Comparison of ENCODE assay signal across 8 cellular contexts in genomic region chr1:156740307-156740678, GRCh38. TPM values are rescaled to one million over a fixed set of nuclear protein-coding genes. Genes with fewer than 3 reads are reported as not detected.
A peak's percentile ranks its signal among the peaks of the same experiment; 100 is the strongest.
DNase-seq lines count a peak whose midpoint lies in the region; ATAC-seq, FAIRE-seq and TF ChIP-seq lines count a peak whose summit lies in the region.

No MANE protein-coding gene starts in this region.

- DNase-seq in CD4-positive, CD25-positive, alpha-beta regulatory T cell, result no peak
- no peak for DNase-seq in mucosa of descending colon
- no peak for DNase-seq in RCC 7860 (ENCODE audit: low spot score)
- no peak for DNase-seq in urothelium cell line (ENCODE audit: low spot score)

- H3K9me3 ChIP-seq in CD4-positive, CD25-positive, alpha-beta regulatory T cell (ENCODE audit: control insufficient read depth in 2 of 2, low read length in 2 of 2), result no peaks in the 10 kb centered on the region
- H3K9me3 ChIP-seq in HUES6 (ENCODE audit: control insufficient read depth, insufficient read depth, low read depth, low read length) (no peaks in the 10 kb centered on the region), mucosa of descending colon (no peaks in the 10 kb centered on the region)

- H3K4me1 Mint-ChIP-seq in CD4-positive, CD25-positive, alpha-beta regulatory T cell, result peaks cover 3 to 44% (median 25%) of the 10 kb centered on the region in 4 donors
- peaks cover 36% of the 10 kb centered on the region for H3K4me1 Mint-ChIP-seq in brain

- H3K4me3 ChIP-seq in CD4-positive, CD25-positive, alpha-beta regulatory T cell (ENCODE audit: low read depth, low read length), result peak overlapping the region; percentile 80
- H3K4me3 ChIP-seq in HUES6 (ENCODE audit: low read depth, low read length) (peak overlapping the region; percentile 76), mucosa of descending colon (peak overlapping the region; percentile 40)

- H3K9ac ChIP-seq in HUES6 (ENCODE audit: low read length), result peak overlapping the region; percentile 78

- peaks cover 30% of the 10 kb centered on the region for H3K36me3 Mint-ChIP-seq in CD4-positive, CD25-positive, alpha-beta regulatory T cell
- peaks cover 3% of the 10 kb centered on the region for H3K36me3 Mint-ChIP-seq in brain

- H3K27me3 ChIP-seq in CD4-positive, CD25-positive, alpha-beta regulatory T cell (ENCODE audit: control insufficient read depth, insufficient read depth, low read length), result no peaks in the 10 kb centered on the region
- no peaks in the 10 kb centered on the region for H3K27me3 ChIP-seq in HUES6 (ENCODE audit: control insufficient read depth, insufficient read depth, low read length)

- FAIRE-seq in RCC 7860 (lab: Jason Lieb, UNC), result no peak
- no peak for FAIRE-seq in urothelium cell line (lab: Jason Lieb, UNC)

- ATAC-seq in CD4-positive, CD25-positive, alpha-beta regulatory T cell (ENCODE audit: low read depth in 2 of 2), result no peak
- ATAC-seq in mucosa of descending colon (peak; percentile 9), HG03139 (IDR thresholded peaks at IDR 0.05; ENCODE audit: unreplicated experiment) (no peak), HG02973 (IDR thresholded peaks at IDR 0.05; ENCODE audit: unreplicated experiment) (no peak)

- H3K27ac Mint-ChIP-seq in CD4-positive, CD25-positive, alpha-beta regulatory T cell, result peak overlapping the region in 2 of 3 donors; percentile 92 to 98
- peak overlapping the region; percentile 97 to 100 (median 100) for H3K27ac Mint-ChIP-seq in brain

- TF ChIP-seq CTCF in brain (conservative IDR thresholded peaks at IDR 0.05) (no peak), mucosa of descending colon (IDR thresholded peaks at IDR 0.05) (no peak)

- no peaks in the 10 kb centered on the region for H3K27me3 Mint-ChIP-seq in CD4-positive, CD25-positive, alpha-beta regulatory T cell
- peaks cover 6% of the 10 kb centered on the region for H3K27me3 Mint-ChIP-seq in brain

- peak overlapping the region; percentile 90 to 97 (median 94) for H3K4me3 Mint-ChIP-seq in CD4-positive, CD25-positive, alpha-beta regulatory T cell
- peak overlapping the region; percentile 95 to 99 (median 97) for H3K4me3 Mint-ChIP-seq in brain

- peaks cover 25% of the 10 kb centered on the region for H3K36me3 ChIP-seq in CD4-positive, CD25-positive, alpha-beta regulatory T cell (ENCODE audit: control insufficient read depth, insufficient read depth, low read length)
- H3K36me3 ChIP-seq in HUES6 (ENCODE audit: control insufficient read depth, insufficient read depth, low read length) (peaks cover 48% of the 10 kb centered on the region), mucosa of descending colon (ENCODE audit: low read depth) (peaks cover 7% of the 10 kb centered on the region)

- H3K4me1 ChIP-seq in CD4-positive, CD25-positive, alpha-beta regulatory T cell (ENCODE audit: control insufficient read depth, insufficient read depth, low read length, poor library complexity, severe bottlenecking), result peaks cover 17% of the 10 kb centered on the region
- H3K4me1 ChIP-seq in HUES6 (ENCODE audit: control insufficient read depth, insufficient read depth, low read length), result peaks cover 16% of the 10 kb centered on the region
- H3K4me1 ChIP-seq in mucosa of descending colon (ENCODE audit: low read depth), result peaks cover 9% of the 10 kb centered on the region

- H3K27ac ChIP-seq in CD4-positive, CD25-positive, alpha-beta regulatory T cell (ENCODE audit: insufficient read depth, low read length, poor library complexity, severe bottlenecking), result peak overlapping the region; percentile 91
- no peak overlapping the region for H3K27ac ChIP-seq in HUES6 (ENCODE audit: low read depth, low read length)

- intact Hi-C loops in mucosa of descending colon (cut with DNase I, micrococcal nuclease), result no loop called here

- H3K9me3 Mint-ChIP-seq in CD4-positive, CD25-positive, alpha-beta regulatory T cell, result peaks cover 0 to 2% (median 0%) of the 10 kb centered on the region in 7 donors
- H3K9me3 Mint-ChIP-seq in brain, result no peaks in the 10 kb centered on the region

RNA-seq across cellular contexts. Expression of gene MRPL24, which starts 0.6 kb away (rescaled TPM):
- 18.2 TPM for total RNA-seq in CD4-positive, CD25-positive, alpha-beta regulatory T cell
- 10 to 100 TPM; 72.5 to 86.4 (median 79.3) TPM for polyA plus RNA-seq in CD4-positive, CD25-positive, alpha-beta regulatory T cell
- polyA plus RNA-seq in brain (ENCODE audit: insufficient read depth, low read depth, low replicate concordance), result 111 TPM
- total RNA-seq in mucosa of descending colon, result 10 to 100 TPM; 50.1 to 61.7 (median 57.6) TPM

RNA-seq across cellular contexts. Expression of gene HDGF, which starts 11.2 kb away (rescaled TPM):
- 87.6 TPM for total RNA-seq in CD4-positive, CD25-positive, alpha-beta regulatory T cell
- polyA plus RNA-seq in CD4-positive, CD25-positive, alpha-beta regulatory T cell, result 10 to 100 TPM; 26.9 to 50.2 (median 36.7) TPM
- polyA plus RNA-seq in brain (ENCODE audit: insufficient read depth, low read depth, low replicate concordance), result 502 TPM
- total RNA-seq in mucosa of descending colon, result 100 to 1,000 TPM; 196 to 264 (median 221) TPM

RNA-seq across cellular contexts. Expression of gene ISG20L2, which starts 11.7 kb away (rescaled TPM):
- 76.7 TPM for total RNA-seq in CD4-positive, CD25-positive, alpha-beta regulatory T cell
- polyA plus RNA-seq in CD4-positive, CD25-positive, alpha-beta regulatory T cell, result 10 to 100 TPM; 15.8 to 17.8 (median 17.0) TPM
- polyA plus RNA-seq in brain (ENCODE audit: insufficient read depth, low read depth, low replicate concordance), result 41.5 TPM
- total RNA-seq in mucosa of descending colon, result 10 to 100 TPM; 27.8 to 33.0 (median 31.0) TPM

RNA-seq across cellular contexts. Expression of gene METTL25B, which starts 12.0 kb away (rescaled TPM):
- 19.0 TPM for total RNA-seq in CD4-positive, CD25-positive, alpha-beta regulatory T cell
- 1 to 10 TPM; 4.3 to 8.7 (median 7.2) TPM for polyA plus RNA-seq in CD4-positive, CD25-positive, alpha-beta regulatory T cell
- 46.8 TPM for polyA plus RNA-seq in brain (ENCODE audit: insufficient read depth, low read depth, low replicate concordance)
- total RNA-seq in mucosa of descending colon, result 10 to 100 TPM; 35.1 to 58.6 (median 44.4) TPM

RNA-seq across cellular contexts. Expression of gene PRCC, which starts 27.0 kb away (rescaled TPM):
- 67.8 TPM for total RNA-seq in CD4-positive, CD25-positive, alpha-beta regulatory T cell
- 10 to 100 TPM; 35.5 to 43.3 (median 36.4) TPM for polyA plus RNA-seq in CD4-positive, CD25-positive, alpha-beta regulatory T cell
- 111 TPM for polyA plus RNA-seq in brain (ENCODE audit: insufficient read depth, low read depth, low replicate concordance)
- total RNA-seq in mucosa of descending colon, result 10 to 100 TPM; 55.0 to 66.1 (median 59.2) TPM
